ENCODE assay signal across 1 cellular context in genomic region chr22:40042312-40042711, GRCh38.
TF ChIP-seq lines count a peak whose summit lies in the region.

No MANE protein-coding gene starts in this region.

TF ChIP-seq in HepG2, 621 proteins besides CTCF, POLR2A, EP300 and RAD21 (continued from another document):
- no peak for TF ChIP-seq HMGXB3 (CRISPR knock-in tag; IDR thresholded peaks at IDR 0.05; ENCODE audit: borderline replicate concordance)
